ENCODE assay signal across 13 cellular contexts in the genomic region with DNA sequence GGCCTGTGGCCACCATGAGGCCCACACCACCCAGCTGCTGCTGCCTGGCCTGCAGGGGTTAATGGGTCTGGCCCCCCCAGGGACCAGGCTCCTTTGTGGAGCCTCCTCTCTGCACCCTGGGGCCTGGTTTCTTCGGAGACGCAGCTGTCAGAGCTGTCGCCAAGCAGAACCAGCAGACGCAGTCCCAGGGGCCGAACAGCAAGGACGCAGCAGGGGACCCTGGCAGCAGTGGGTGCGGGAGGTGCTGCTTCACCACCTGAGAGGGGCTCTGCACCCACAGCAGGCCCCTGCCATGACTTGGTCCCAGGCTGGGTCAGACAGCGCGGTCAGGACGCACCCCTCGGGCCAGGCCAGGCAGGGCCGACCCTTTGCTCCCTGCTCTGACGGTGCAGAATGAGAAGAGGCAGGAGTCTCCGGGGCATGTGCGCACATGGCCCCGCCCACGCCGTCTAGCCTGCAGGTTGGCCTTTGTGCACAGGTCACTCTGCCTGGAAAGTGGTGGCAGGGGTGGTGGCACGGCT.
"Had no signal": no experiment of that assay in that cellular context is flagged by ENCODE, and none has a peak within 500 bp of the region (broad histone marks: within the 10 kb centered on the region; RNA-seq: fewer than 3 reads in every experiment).

No MANE protein-coding gene starts in this region.

- H3K4me1 ChIP-seq: adrenal gland, lower lobe of right lung had no signal

- H3K4me3 ChIP-seq: adrenal gland, coronary artery, lower lobe of right lung had no signal

- ATAC-seq: activated CD4-positive, alpha-beta T cell treated with anti-CD3 and anti-CD28 coated beads for 36 hours had no signal

- H3K27ac ChIP-seq: adrenal gland, coronary artery, epithelial cell of prostate, lower lobe of right lung had no signal

- DNase-seq: activated CD4-positive, alpha-beta memory T cell treated with anti-CD3 and anti-CD28 coated beads, Interleukin-2, amount 10 ng/mL, durations not matched to agents 7 days and 5 days; activated CD4-positive, alpha-beta T cell treated with anti-CD3 and anti-CD28 coated beads for 36 hours; activated CD8-positive, alpha-beta memory T cell treated with anti-CD3 and anti-CD28 coated beads, Interleukin-2, amount 50 U/mL, for 48 hours; activated naive CD4-positive, alpha-beta T cell treated with anti-CD3 and anti-CD28 coated beads for 36 hours; caudate nucleus; effector CD4-positive, alpha-beta T cell; lower lobe of right lung; stimulated activated CD4-positive, alpha-beta T cell treated with anti-CD3 and anti-CD28 coated beads, Interleukin-2, amount 100 ng/mL, for 24 hours; stimulated activated naive CD4-positive, alpha-beta T cell treated with Interleukin-2 at 50 U/mL for 16 hours; SW 1271 had no signal

- H3K36me3 ChIP-seq: adrenal gland had no signal
